In the genomic region with DNA sequence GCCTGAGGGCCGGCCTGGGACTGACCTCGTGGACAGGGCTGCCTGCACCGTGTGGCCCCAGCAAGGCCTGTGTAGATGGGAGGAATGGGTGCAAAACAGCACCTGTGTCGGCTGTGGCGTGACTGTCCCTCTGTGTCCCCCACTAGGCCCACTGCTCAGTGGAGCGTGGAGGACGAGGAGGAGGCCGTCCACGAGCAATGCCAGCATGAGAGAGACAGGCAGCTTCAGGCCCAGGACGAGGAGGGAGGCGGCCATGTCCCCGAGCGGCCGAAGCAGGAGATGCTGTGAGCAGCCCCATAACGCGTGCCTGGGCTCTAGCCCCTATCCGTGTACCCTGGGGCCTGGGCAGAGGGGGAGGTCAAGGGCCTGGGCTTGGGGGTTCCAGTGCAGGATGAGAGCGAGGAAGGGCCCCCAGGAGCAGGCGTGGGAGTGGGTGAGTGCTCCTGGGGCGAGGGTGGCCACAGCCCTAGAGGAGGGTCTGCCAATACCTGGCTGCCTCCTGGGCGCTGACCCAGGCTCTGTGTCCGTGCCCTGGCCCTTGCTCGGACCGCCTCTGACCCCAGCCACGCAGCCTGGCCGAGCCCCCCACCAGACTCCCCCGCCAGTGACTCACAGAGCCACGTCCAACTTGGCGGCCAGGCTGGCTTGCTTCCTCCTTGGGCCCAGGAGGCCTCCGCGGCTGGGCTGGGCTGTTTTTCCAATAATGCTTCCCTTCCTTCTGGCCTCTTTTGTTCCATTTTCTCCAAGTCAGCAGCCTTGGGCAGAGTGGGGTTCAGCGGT, we compare ENCODE assay signal across 7 cellular contexts. TPM values are rescaled to one million over a fixed set of nuclear protein-coding genes. Genes with fewer than 3 reads are reported as not detected.
DNase-seq lines count a peak whose midpoint lies in the region; ATAC-seq lines count a peak whose summit lies in the region.
"Had no signal": no experiment of that assay in that cellular context is flagged by ENCODE, and none has a peak within 500 bp of the region (broad histone marks: within the 10 kb centered on the region; RNA-seq: fewer than 3 reads in every experiment).

No MANE protein-coding gene starts in this region.

- H3K27me3 Mint-ChIP-seq in T-cell, result no peaks in the 10 kb centered on the region

- H3K9me3 Mint-ChIP-seq in T-cell, result no peaks in the 10 kb centered on the region
- H3K9me3 Mint-ChIP-seq in stimulated activated effector memory CD8-positive, alpha-beta T cell treated with anti-CD3 and anti-CD28 coated beads, Interleukin-12 subunit alpha, Interleukin-12 subunit beta, amount 100 ng/mL, for 72 hours, result no peaks in the 10 kb centered on the region

- no peak for ATAC-seq in T-cell (replicated peaks in 1 of 4)
- peak; percentile 60 to 61 for ATAC-seq in left cardiac atrium
- ATAC-seq in stimulated activated effector memory CD8-positive, alpha-beta T cell treated with anti-CD3 and anti-CD28 coated beads, Interleukin-12 subunit alpha, Interleukin-12 subunit beta, amount 100 ng/mL, for 72 hours, result no peak
- ATAC-seq in GM21528 (IDR thresholded peaks at IDR 0.05; ENCODE audit: low FRiP score, unreplicated experiment), result no peak
- ATAC-seq in HG02571 (IDR thresholded peaks at IDR 0.05; ENCODE audit: unreplicated experiment), result no peak

- peak overlapping the region in 1 of 3 donors; percentile 20 for H3K4me3 Mint-ChIP-seq in T-cell
- H3K4me3 Mint-ChIP-seq in stimulated activated effector memory CD8-positive, alpha-beta T cell treated with anti-CD3 and anti-CD28 coated beads, Interleukin-12 subunit alpha, Interleukin-12 subunit beta, amount 100 ng/mL, for 72 hours, result no peak overlapping the region

- POLR2A ChIA-PET in T-cell (lab: Charles Lee), result no interaction called here

- CTCF ChIA-PET in T-cell (lab: Charles Lee), result no interaction called here

- DNase-seq in T-cell (no peak), left cardiac atrium (peak; percentile 87), NCI-H2171 treated with DMSO at 0.1 percent for 48 hours (lab: John Stamatoyannopoulos, UW) (no peak)
- no peak for DNase-seq in stimulated activated effector memory CD8-positive, alpha-beta T cell treated with anti-CD3 and anti-CD28 coated beads, Interleukin-12 subunit alpha, Interleukin-12 subunit beta, amount 100 ng/mL, for 72 hours (ENCODE audit: low spot score in 2 of 2)
- DNase-seq: SW 1271 had no signal

- intact Hi-C loops in left cardiac atrium (cut with DNase I), result loop anchor here (5.0 to 10.0 kb wide), 3 partner anchors 37 to 275 kb away; partner anchors contain the start of gene TNNT3 (in 2 of the 2)

- peaks cover 15 to 34% (median 21%) of the 10 kb centered on the region in 3 donors for H3K4me1 Mint-ChIP-seq in T-cell
- peaks cover 30% of the 10 kb centered on the region for H3K4me1 Mint-ChIP-seq in stimulated activated effector memory CD8-positive, alpha-beta T cell treated with anti-CD3 and anti-CD28 coated beads, Interleukin-12 subunit alpha, Interleukin-12 subunit beta, amount 100 ng/mL, for 72 hours

- H3K36me3 Mint-ChIP-seq in T-cell, result no peaks in the 10 kb centered on the region
- H3K36me3 Mint-ChIP-seq in stimulated activated effector memory CD8-positive, alpha-beta T cell treated with anti-CD3 and anti-CD28 coated beads, Interleukin-12 subunit alpha, Interleukin-12 subunit beta, amount 100 ng/mL, for 72 hours, result peaks cover 51% of the 10 kb centered on the region

- H3K27ac Mint-ChIP-seq in T-cell, result peak overlapping the region; percentile 27 to 64
- H3K27ac Mint-ChIP-seq in stimulated activated effector memory CD8-positive, alpha-beta T cell treated with anti-CD3 and anti-CD28 coated beads, Interleukin-12 subunit alpha, Interleukin-12 subunit beta, amount 100 ng/mL, for 72 hours, result peak overlapping the region; percentile 81

RNA-seq across cellular contexts. Expression of gene PRR33, which starts 11.6 kb away (rescaled TPM):
- total RNA-seq in T-cell (under 1 TPM in 2 of 5 donors, not detected in 3; 0.10 to 0.12 TPM), left cardiac atrium (under 1 TPM; 0.10 to 0.50 TPM)

RNA-seq across cellular contexts. Expression of gene LSP1, which starts 27.2 kb away (rescaled TPM):
- 100 to 1,000 TPM; 286 to 514 (median 375) TPM for total RNA-seq in T-cell
- total RNA-seq in left cardiac atrium, result 10 to 100 TPM; 24.9 to 31.2 TPM

RNA-seq across cellular contexts. Expression of gene TNNT3, which starts 39.4 kb away (rescaled TPM):
- total RNA-seq in T-cell (10 to 100 TPM; 15.9 to 22.1 (median 18.2) TPM), left cardiac atrium (10 to 100 TPM; 11.7 to 28.5 TPM)

RNA-seq across cellular contexts. Expression of gene TNNI2, which starts 41.4 kb away (rescaled TPM):
- under 1 TPM in 1 of 5 donors, not detected in 4; 0.39 TPM for total RNA-seq in T-cell
- total RNA-seq in left cardiac atrium, result under 1 TPM; 0.35 to 0.52 TPM

RNA-seq across cellular contexts. Expression of gene SYT8, which starts 45.3 kb away (rescaled TPM):
- total RNA-seq in T-cell (not detected), left cardiac atrium (not detected)

Comparison
In these comparisons a context has a peak if more than half of its experiments do, and no peak if none do; other contexts are left out.
1. ATAC-seq: peak in left cardiac atrium (2 of 2); none in T-cell (0 of 4), stimulated activated effector memory CD8-positive, alpha-beta T cell treated with anti-CD3 and anti-CD28 coated beads, Interleukin-12 subunit alpha, Interleukin-12 subunit beta, amount 100 ng/mL, for 72 hours (single experiment), GM21528 (single experiment) and HG02571 (single experiment).
2. RNA of gene LSP1, which starts 27.2 kb away (total RNA-seq): 286 to 514 TPM in T-cell; 24.9 to 31.2 TPM in left cardiac atrium; every median in the first group is over 4 times any median in the second.